Comparison of ENCODE assay signal across 1 cellular context in genomic region chr1:12038356-12039140, GRCh38.
A peak's percentile ranks its signal among the peaks of the same experiment; 100 is the strongest.
TF ChIP-seq lines count a peak whose summit lies in the region.

No MANE protein-coding gene starts in this region.

TF ChIP-seq in K562, 482 proteins besides CTCF, POLR2A, EP300 and RAD21 (continued from another document and continues in another):
- peak; percentile 13 for TF ChIP-seq MGA (IDR thresholded peaks at IDR 0.05)
- TF ChIP-seq ATF1 (CRISPR knock-in tag; IDR thresholded peaks at IDR 0.05): no peak
- TF ChIP-seq ATF1 (tag; IDR thresholded peaks at IDR 0.05): peak; percentile 89
- no peak for TF ChIP-seq SMARCB1 (IDR thresholded peaks at IDR 0.05; ENCODE audit: insufficient read length, low read depth)
- TF ChIP-seq PHF20 (IDR thresholded peaks at IDR 0.05; ENCODE audit: partially characterized antibody): no peak
- TF ChIP-seq KLF16 (IDR thresholded peaks at IDR 0.05): peak; percentile 94
- peak; percentile 71; the same call in 1 of the 2 replicates for TF ChIP-seq GATAD2A (IDR thresholded peaks at IDR 0.05)
- TF ChIP-seq MYC (IDR thresholded peaks at IDR 0.05; ENCODE audit: low read depth, low read length): peak; percentile 92
- no peak for TF ChIP-seq MYC (CRISPR knock-in tag; IDR thresholded peaks at IDR 0.05; ENCODE audit: borderline replicate concordance, low read depth)
- TF ChIP-seq CEBPB (tag; IDR thresholded peaks at IDR 0.05): no peak
- TF ChIP-seq RFX7 (CRISPR knock-in tag; IDR thresholded peaks at IDR 0.05): no peak
- TF ChIP-seq STAT5A (IDR thresholded peaks at IDR 0.05; ENCODE audit: borderline replicate concordance, low read length): peak; percentile 74
- TF ChIP-seq SMAD3 (CRISPR knock-in tag; conservative IDR thresholded peaks at IDR 0.05): peak; percentile 65; the same call in 1 of the 2 replicates
- TF ChIP-seq ZFP30 (CRISPR knock-in tag; IDR thresholded peaks at IDR 0.05; ENCODE audit: borderline replicate concordance): no peak
- TF ChIP-seq POLR2B (IDR thresholded peaks at IDR 0.05; ENCODE audit: low read depth, partially characterized antibody): no peak
- no peak for TF ChIP-seq BRD4 (IDR thresholded peaks at IDR 0.05)
- TF ChIP-seq HDAC2 (IDR thresholded peaks at IDR 0.05): peak; percentile 95
- TF ChIP-seq ZNF311 (CRISPR knock-in tag; IDR thresholded peaks at IDR 0.05): no peak
- no peak for TF ChIP-seq ZNF146 (CRISPR knock-in tag; IDR thresholded peaks at IDR 0.05; ENCODE audit: unreplicated experiment)
- no peak; the same call in 1 of the 2 replicates for TF ChIP-seq BCL6 (CRISPR knock-in tag; IDR thresholded peaks at IDR 0.05)
- TF ChIP-seq SP1 (CRISPR knock-in tag; IDR thresholded peaks at IDR 0.05): peak; percentile 59; the same call in 1 of the 2 replicates
- peak; percentile 86 for TF ChIP-seq NBN (IDR thresholded peaks at IDR 0.05; ENCODE audit: low read depth)
- TF ChIP-seq KAT8 (IDR thresholded peaks at IDR 0.05; ENCODE audit: low read depth): no peak
- no peak for TF ChIP-seq MTF1 (CRISPR knock-in tag; IDR thresholded peaks at IDR 0.05; ENCODE audit: borderline replicate concordance)
- no peak for TF ChIP-seq ZNF764 (CRISPR knock-in tag; IDR thresholded peaks at IDR 0.05; ENCODE audit: low read depth)
- TF ChIP-seq PKNOX1 (IDR thresholded peaks at IDR 0.05): peak; percentile 94
- no peak for TF ChIP-seq NCOA4 (IDR thresholded peaks at IDR 0.05; ENCODE audit: partially characterized antibody)
- no peak for TF ChIP-seq GTF2F1 (IDR thresholded peaks at IDR 0.05; ENCODE audit: low read depth, low read length)
- no peak for TF ChIP-seq HMGXB4 (CRISPR knock-in tag; IDR thresholded peaks at IDR 0.05)
- no peak; the same call in 1 of the 2 replicates for TF ChIP-seq ERF (CRISPR knock-in tag; IDR thresholded peaks at IDR 0.05)
- no peak for TF ChIP-seq BRCA1 (IDR thresholded peaks at IDR 0.05)
- TF ChIP-seq BRCA1 (CRISPR knock-in tag; IDR thresholded peaks at IDR 0.05): no peak
- TF ChIP-seq SMARCE1 (IDR thresholded peaks at IDR 0.05): peak; percentile 90
- TF ChIP-seq SPI1 (IDR thresholded peaks at IDR 0.05; ENCODE audit: borderline replicate concordance, low read depth, low read length): no peak
- TF ChIP-seq MLLT1 (IDR thresholded peaks at IDR 0.05): no peak
- TF ChIP-seq CLOCK (CRISPR knock-in tag; IDR thresholded peaks at IDR 0.05; ENCODE audit: borderline replicate concordance): no peak
- no peak for TF ChIP-seq EZH2 (IDR thresholded peaks at IDR 0.05; ENCODE audit: borderline replicate concordance, low read depth, low read length)
- no peak for TF ChIP-seq ZFP36 (IDR thresholded peaks at IDR 0.05; ENCODE audit: low read depth, low read length, partially characterized antibody)
- TF ChIP-seq ESRRB (CRISPR knock-in tag; IDR thresholded peaks at IDR 0.05; ENCODE audit: borderline replicate concordance): no peak
- no peak for TF ChIP-seq POLR2AphosphoS2 (IDR thresholded peaks at IDR 0.05; ENCODE audit: low read length)
- 0 out of 2 replicates have a peak, but pooled peaks have one; percentile 65 for TF ChIP-seq CUX1 (CRISPR knock-in tag; IDR thresholded peaks at IDR 0.05)
